Comparison of ENCODE assay signal across 10 cellular contexts in the genomic region with DNA sequence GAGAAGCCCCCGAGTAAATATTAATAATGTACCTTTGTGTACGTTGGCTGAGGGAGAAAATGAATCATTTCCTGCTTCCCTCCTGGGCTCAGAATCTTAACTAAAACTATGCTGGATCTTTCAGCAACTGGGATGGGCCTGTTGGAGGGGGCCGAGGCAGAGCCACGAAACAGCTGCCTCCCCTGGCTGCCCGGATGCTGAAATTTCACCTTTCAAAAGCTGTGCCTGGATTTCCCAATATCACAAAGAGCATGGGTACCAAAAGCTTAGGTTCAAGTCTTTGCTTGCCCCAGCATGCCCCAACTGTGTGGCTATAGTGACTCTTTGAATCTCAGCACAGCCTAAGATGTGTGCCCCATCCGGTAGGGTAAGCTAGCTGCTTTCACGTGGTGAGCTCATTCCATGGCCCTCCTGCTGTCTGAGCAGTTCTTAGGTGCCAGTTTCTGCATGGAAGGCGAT.
A peak's percentile ranks its signal among the peaks of the same experiment; 100 is the strongest.
DNase-seq lines count a peak whose midpoint lies in the region; ATAC-seq, FAIRE-seq and TF ChIP-seq lines count a peak whose summit lies in the region.
"Had no signal": no experiment of that assay in that cellular context is flagged by ENCODE, and none has a peak within 500 bp of the region (broad histone marks: within the 10 kb centered on the region; RNA-seq: fewer than 3 reads in every experiment).

No MANE protein-coding gene starts in this region.

- H3K36me3 ChIP-seq in psoas muscle (ENCODE audit: insufficient read depth in 1 of 2, low read depth in 1 of 2) (no peaks in the 10 kb centered on the region), right lobe of liver (no peaks in the 10 kb centered on the region)

- no peaks in the 10 kb centered on the region for H3K4me1 Mint-ChIP-seq in stimulated activated memory B cell treated with anti-CD40 and anti-IgM and Interleukin-4, amounts not matched to agents 10 μg/mL and 1 μg/mL and 100 μg/mL, for 72 hours

- TF ChIP-seq POLR2A in right lobe of liver (IDR thresholded peaks at IDR 0.05) = no peak

- WGBS in psoas muscle, 3 donors = 39 to 46% (median 44%) methylated on average over 8 of the region's 8 CpGs
- WGBS in right lobe of liver (ENCODE audit: insufficient coverage, low coverage, low lambda C conversion rate, missing lambda C conversion rate) = 55% methylated on average over 7 of the region's 8 CpGs

- H3K4me3 ChIP-seq in psoas muscle (no peak overlapping the region), right lobe of liver (no peak overlapping the region)
- H3K4me3 ChIP-seq: testis had no signal

- no peaks in the 10 kb centered on the region for H3K36me3 Mint-ChIP-seq in stimulated activated memory B cell treated with anti-CD40 and anti-IgM and Interleukin-4, amounts not matched to agents 10 μg/mL and 1 μg/mL and 100 μg/mL, for 72 hours

- no peaks in the 10 kb centered on the region for H3K4me1 ChIP-seq in psoas muscle
- no peaks in the 10 kb centered on the region for H3K4me1 ChIP-seq in right lobe of liver
- H3K4me1 ChIP-seq: testis had no signal

- ATAC-seq in psoas muscle (no peak), right lobe of liver (no peak)
- no peak for ATAC-seq in stimulated activated memory B cell treated with anti-CD40 and anti-IgM and Interleukin-4, amounts not matched to agents 10 μg/mL and 1 μg/mL and 100 μg/mL, for 72 hours

- peak; percentile 25 for DNase-seq in COLO668 (lab: John Stamatoyannopoulos, UW; ENCODE audit: unreplicated experiment)
- peak; percentile 49 for DNase-seq in HTR-8/SVneo (ENCODE audit: insufficient read length, low spot score)
- DNase-seq in kidney glomerular epithelial cell (lab: John Stamatoyannopoulos, UW) = peak; percentile 83
- DNase-seq in middle frontal gyrus (ENCODE audit: extremely low spot score, low spot score) = no peak
- no peak for DNase-seq in psoas muscle
- DNase-seq in right lobe of liver = no peak
- DNase-seq: foreskin melanocyte, testis had no signal

- intact Hi-C loops in psoas muscle (cut with DNase I) (no loop called here), right lobe of liver (cut with DNase I) (no loop called here)

- peak overlapping the region; percentile 48 for H3K27ac ChIP-seq in VCaP
- no peak overlapping the region for H3K27ac ChIP-seq in psoas muscle
- H3K27ac ChIP-seq in right lobe of liver = no peak overlapping the region
- H3K27ac ChIP-seq: testis had no signal

- H3K9me3 ChIP-seq in psoas muscle (no peaks in the 10 kb centered on the region), right lobe of liver (no peaks in the 10 kb centered on the region)
- H3K9me3 ChIP-seq: testis had no signal

- H3K9me3 Mint-ChIP-seq in stimulated activated memory B cell treated with anti-CD40 and anti-IgM and Interleukin-4, amounts not matched to agents 10 μg/mL and 1 μg/mL and 100 μg/mL, for 72 hours = no peaks in the 10 kb centered on the region

- H3K27me3 ChIP-seq in psoas muscle (ENCODE audit: insufficient read depth in 3 of 3, low read length in 2 of 3) (peaks cover 0 to 36% (median 4%) of the 10 kb centered on the region in 3 donors), right lobe of liver (no peaks in the 10 kb centered on the region)
- H3K27me3 ChIP-seq: testis had no signal

- no peak overlapping the region for H3K4me3 Mint-ChIP-seq in stimulated activated memory B cell treated with anti-CD40 and anti-IgM and Interleukin-4, amounts not matched to agents 10 μg/mL and 1 μg/mL and 100 μg/mL, for 72 hours

- H3K27ac Mint-ChIP-seq in stimulated activated memory B cell treated with anti-CD40 and anti-IgM and Interleukin-4, amounts not matched to agents 10 μg/mL and 1 μg/mL and 100 μg/mL, for 72 hours = no peak overlapping the region

- no peak for TF ChIP-seq CTCF in VCaP (conservative IDR thresholded peaks at IDR 0.05)
- TF ChIP-seq CTCF in psoas muscle (IDR thresholded peaks at IDR 0.05) = no peak
- TF ChIP-seq CTCF in right lobe of liver (IDR thresholded peaks at IDR 0.05) = no peak

- peaks cover 47% of the 10 kb centered on the region for H3K27me3 Mint-ChIP-seq in stimulated activated memory B cell treated with anti-CD40 and anti-IgM and Interleukin-4, amounts not matched to agents 10 μg/mL and 1 μg/mL and 100 μg/mL, for 72 hours

- peak; percentile 60 for FAIRE-seq in HTR-8/SVneo (lab: Jason Lieb, UNC)

Comparison
In these comparisons a context has a peak if more than half of its experiments do, and no peak if none do; other contexts are left out.
1. DNase-seq: peak in COLO668 (single experiment), HTR-8/SVneo (single experiment) and kidney glomerular epithelial cell (single experiment); none in middle frontal gyrus (single experiment), psoas muscle (0 of 2) and right lobe of liver (0 of 3).